1 cellular context compared by ENCODE assay signal in the genomic region with DNA sequence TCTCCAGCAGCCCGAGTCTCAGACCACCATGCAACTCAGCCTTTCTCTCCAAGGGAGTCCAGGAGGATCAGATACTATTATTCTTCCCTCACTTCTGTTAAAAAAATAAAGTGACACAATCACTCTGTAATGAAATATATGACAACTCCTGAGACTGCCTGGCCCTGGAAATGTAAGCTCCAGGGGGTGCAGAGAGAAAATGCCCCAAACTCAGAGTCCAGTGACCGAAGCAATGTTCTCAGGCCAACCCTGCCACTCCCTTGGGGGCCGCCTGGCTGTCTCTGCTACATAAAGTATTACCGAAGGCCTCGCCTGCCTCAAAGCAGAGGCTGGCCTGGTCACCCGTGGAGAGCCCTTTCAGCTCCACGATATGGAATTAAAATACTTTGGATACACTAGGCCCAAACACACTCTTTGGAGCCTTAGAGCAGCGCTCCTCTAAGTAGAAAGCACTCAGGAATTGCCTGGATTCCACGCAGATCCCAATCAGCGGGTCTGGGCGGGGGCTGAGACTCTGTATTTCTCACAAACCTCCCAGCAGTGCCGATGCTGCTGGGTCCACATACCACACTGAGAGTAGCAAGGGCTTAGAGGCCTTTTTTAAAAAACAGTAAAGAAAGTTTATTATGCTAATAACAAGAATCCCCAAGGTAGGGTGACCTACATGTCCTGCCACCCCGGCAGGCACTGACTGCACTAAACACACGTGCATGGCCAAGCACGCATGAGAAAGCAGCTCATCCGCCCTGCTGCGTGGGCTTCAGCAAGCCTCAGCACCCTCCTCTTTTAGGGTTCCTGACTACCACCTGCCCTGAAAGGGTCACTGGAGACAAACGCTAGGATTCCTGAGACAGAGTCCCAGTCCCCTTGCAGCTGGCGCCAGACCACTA.
TF ChIP-seq lines count a peak whose summit lies in the region.

No MANE protein-coding gene starts in this region.

TF ChIP-seq in WTC11, 78 proteins besides CTCF, POLR2A, EP300 and RAD21:
- TF ChIP-seq, protein P1, sequence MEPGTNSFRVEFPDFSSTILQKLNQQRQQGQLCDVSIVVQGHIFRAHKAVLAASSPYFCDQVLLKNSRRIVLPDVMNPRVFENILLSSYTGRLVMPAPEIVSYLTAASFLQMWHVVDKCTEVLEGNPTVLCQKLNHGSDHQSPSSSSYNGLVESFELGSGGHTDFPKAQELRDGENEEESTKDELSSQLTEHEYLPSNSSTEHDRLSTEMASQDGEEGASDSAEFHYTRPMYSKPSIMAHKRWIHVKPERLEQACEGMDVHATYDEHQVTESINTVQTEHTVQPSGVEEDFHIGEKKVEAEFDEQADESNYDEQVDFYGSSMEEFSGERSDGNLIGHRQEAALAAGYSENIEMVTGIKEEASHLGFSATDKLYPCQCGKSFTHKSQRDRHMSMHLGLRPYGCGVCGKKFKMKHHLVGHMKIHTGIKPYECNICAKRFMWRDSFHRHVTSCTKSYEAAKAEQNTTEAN (CRISPR knock-in tag; IDR thresholded peaks at IDR 0.05) = no peak
- TF ChIP-seq CBFB (CRISPR knock-in tag; IDR thresholded peaks at IDR 0.05; ENCODE audit: low read depth) = no peak
- TF ChIP-seq GRHL2 (CRISPR knock-in tag; IDR thresholded peaks at IDR 0.05; ENCODE audit: insufficient replicate concordance, severe bottlenecking) = no peak
- TF ChIP-seq ATF1 (CRISPR knock-in tag; IDR thresholded peaks at IDR 0.05) = no peak
